ENCODE assay signal across 8 cellular contexts in genomic region chr20:45405566-45406259, GRCh38. TPM values are rescaled to one million over a fixed set of nuclear protein-coding genes. Genes with fewer than 3 reads are reported as not detected.
DNase-seq lines count a peak whose midpoint lies in the region; FAIRE-seq and TF ChIP-seq lines count a peak whose summit lies in the region.

No MANE protein-coding gene starts in this region.

- no TSS peak for BruUV-seq in Caco-2 (replicated peaks; lab: Mats Ljungman, UMichigan)

- H3K4me3 ChIP-seq in Caco-2 (ENCODE audit: low read depth, low read length) (peak overlapping the region; percentile 98), KMS-11 (IDR thresholded peaks at IDR 0.05; ENCODE audit: insufficient read depth, low read depth, low read length) (no peak overlapping the region), stomach smooth muscle (ENCODE audit: low read length in 2 of 2) (peak overlapping the region; percentile 77 to 91)

- peak overlapping the region; percentile 8; the same call in 1 of the 2 replicates for H3K4me2 ChIP-seq in KMS-11

- H3K9ac ChIP-seq in KMS-11: no peak overlapping the region
- H3K9ac ChIP-seq in stomach smooth muscle (ENCODE audit: low read length in 2 of 2): peak overlapping the region; percentile 87 to 91

- H3K9me3 ChIP-seq in Caco-2 (peaks cover 14% of the 10 kb centered on the region), stomach smooth muscle (ENCODE audit: control insufficient read depth in 2 of 2, low read length in 2 of 2) (no peaks in the 10 kb centered on the region)

- in situ Hi-C loops in T47D (cut with HindIII; ENCODE audit: low pct_unique_long_range_greater_than_20kb, low sequenced_read_pairs): no loop called here

- H3K36me3 Mint-ChIP-seq in Caco-2 (ENCODE audit: insufficient read depth, unreplicated experiment): peaks cover 13% of the 10 kb centered on the region

- peak overlapping the region; percentile 84 for H3K4me3 Mint-ChIP-seq in Caco-2 (ENCODE audit: unreplicated experiment)

- peaks cover 24% of the 10 kb centered on the region for H3K9me3 Mint-ChIP-seq in Caco-2 (ENCODE audit: unreplicated experiment)

- DNase-seq in Caco-2 (peak; percentile 35 to 46), T47D (ENCODE audit: low read depth in 1 of 2, low spot score in 1 of 2) (peak; percentile 33 to 44), NCI-H2107 treated with DMSO at 0.1 percent for 48 hours (lab: John Stamatoyannopoulos, UW; ENCODE audit: unreplicated experiment) (no peak), NCI-H774 (lab: John Stamatoyannopoulos, UW) (no peak), GM12891 (ENCODE audit: insufficient read length, low spot score) (no peak)

- peak overlapping the region; percentile 52 for H3K27ac Mint-ChIP-seq in Caco-2 (ENCODE audit: unreplicated experiment)

- TF ChIP-seq POLR2A in GM12891 (IDR thresholded peaks at IDR 0.05; ENCODE audit: low read depth, low read length): no peak

- peak overlapping the region; percentile 16; the same call in 1 of the 2 replicates for H2AFZ ChIP-seq in KMS-11 (ENCODE audit: low read depth)

- POLR2A ChIA-PET in Caco-2 (lab: Charles Lee): interaction anchor here (0.5 to 2.6 kb wide), 3 partner anchors 13 to 60 kb away, joined by 3 to 8 read pairs (median 4); partner anchors contain the start of gene SYS1

- no peaks in the 10 kb centered on the region for H3K27me3 Mint-ChIP-seq in Caco-2 (ENCODE audit: insufficient read depth, unreplicated experiment)

- intact Hi-C loops in Caco-2 (cut with micrococcal nuclease; ENCODE audit: unreplicated experiment): loop anchor here (1.0 kb wide), 1 partner anchor 11 kb away; the partner anchor contains the start of gene PIGT

- H3K27ac ChIP-seq in KMS-11: no peak overlapping the region
- H3K27ac ChIP-seq in layer of hippocampus (ENCODE audit: low read depth, low read length): peak overlapping the region; percentile 99
- peak overlapping the region; percentile 99 for H3K27ac ChIP-seq in stomach smooth muscle (ENCODE audit: low read length)

- H3K36me3 ChIP-seq in Caco-2 (ENCODE audit: control insufficient read depth, insufficient read depth, low read length) (peaks cover 2% of the 10 kb centered on the region; the same call in 1 of the 2 replicates), KMS-11 (ENCODE audit: insufficient read depth) (no peaks in the 10 kb centered on the region), stomach smooth muscle (ENCODE audit: control insufficient read depth in 2 of 2, insufficient read depth in 2 of 2, low read length in 2 of 2) (peaks cover 17 to 19% of the 10 kb centered on the region in 2 donors)

- TF ChIP-seq CTCF in Caco-2 (IDR thresholded peaks at IDR 0.05; ENCODE audit: insufficient read depth in 1 of 2, low read depth in 1 of 2, low read length in 1 of 2, severe bottlenecking in 1 of 2, unreplicated experiment in 1 of 2) (peak in 1 of 2 experiments; percentile 26), KMS-11 (conservative IDR thresholded peaks at IDR 0.05; ENCODE audit: low read depth, low read length) (no peak)

- no peaks in the 10 kb centered on the region for H4K20me1 ChIP-seq in KMS-11 (ENCODE audit: insufficient read depth)

- no peaks in the 10 kb centered on the region for H3K4me1 Mint-ChIP-seq in Caco-2 (ENCODE audit: low read depth, unreplicated experiment)

- H3K27me3 ChIP-seq in Caco-2 (replicated peaks; ENCODE audit: control insufficient read depth, insufficient read depth, low read length) (no peaks in the 10 kb centered on the region), KMS-11 (ENCODE audit: insufficient read depth, low read depth) (no peaks in the 10 kb centered on the region; the same call in 1 of the 2 replicates), layer of hippocampus (ENCODE audit: control insufficient read depth, insufficient read depth, low read length) (no peaks in the 10 kb centered on the region), stomach smooth muscle (ENCODE audit: control insufficient read depth in 1 of 2, insufficient read depth in 2 of 2, low read length in 2 of 2) (no peaks in the 10 kb centered on the region)

- H3K4me1 ChIP-seq in Caco-2 (no peaks in the 10 kb centered on the region), KMS-11 (ENCODE audit: low read depth, poor library complexity, severe bottlenecking) (no peaks in the 10 kb centered on the region), stomach smooth muscle (ENCODE audit: control insufficient read depth, insufficient read depth, low read length) (peaks cover 19% of the 10 kb centered on the region)

- FAIRE-seq in GM12891 (lab: Jason Lieb, UNC): no peak

- H3K79me2 ChIP-seq in KMS-11 (ENCODE audit: insufficient read depth, low read depth): no peaks in the 10 kb centered on the region

- CTCF ChIA-PET in Caco-2 (lab: Charles Lee): interaction anchor here (0.6 to 1.5 kb wide), 6 partner anchors 12 to 83 kb away, joined by 3 to 6 read pairs (median 5); no protein-coding TSS in a partner anchor

TF ChIP-seq in GM12891, 5 proteins besides CTCF, POLR2A, EP300 and RAD21:
- TF ChIP-seq POLR2AphosphoS5 (IDR thresholded peaks at IDR 0.05; ENCODE audit: low read depth, low read length) (no peak), TAF1 (IDR thresholded peaks at IDR 0.05; ENCODE audit: low read depth, low read length) (no peak), SPI1 (IDR thresholded peaks at IDR 0.05; ENCODE audit: low read depth, low read length) (no peak), POU2F2 (IDR thresholded peaks at IDR 0.05; ENCODE audit: low read depth, low read length) (no peak), PAX5 (IDR thresholded peaks at IDR 0.05; ENCODE audit: insufficient read depth, low read length, severe bottlenecking) (no peak)
TF ChIP-seq in GM12891: peak in this region for 0.

RNA-seq across cellular contexts. Expression of gene DBNDD2, which starts 2.4 kb away (rescaled TPM):
- total RNA-seq in Caco-2 (2022): 71.0 and 74.3 TPM in 2 replicates
- 1.7 TPM for polyA plus RNA-seq in GM12891 (2012; ENCODE audit: low read depth, missing spikeins)

RNA-seq across cellular contexts. Expression of gene PIGT, which starts 10.2 kb away (rescaled TPM):
- total RNA-seq in Caco-2 (2022): 239 and 259 TPM in 2 replicates
- polyA plus RNA-seq in GM12891 (2012; ENCODE audit: low read depth, missing spikeins): 26.8 TPM

RNA-seq across cellular contexts. Expression of gene TP53TG5, which starts 27.6 kb away (rescaled TPM):
- total RNA-seq in Caco-2 (2022): not detected in 2 replicates
- polyA plus RNA-seq in GM12891 (2012; ENCODE audit: low read depth, missing spikeins): 0.19 TPM

RNA-seq across cellular contexts. Expression of gene SYS1, which starts 42.8 kb away (rescaled TPM):
- 62.1 and 67.1 TPM in 2 replicates for total RNA-seq in Caco-2 (2022)
- 9.6 TPM for polyA plus RNA-seq in GM12891 (2012; ENCODE audit: low read depth, missing spikeins)

RNA-seq across cellular contexts. Expression of gene SDC4, which starts 57.5 kb away (rescaled TPM):
- total RNA-seq in Caco-2 (2022): 227 and 242 TPM in 2 replicates
- 2.7 TPM for polyA plus RNA-seq in GM12891 (2012; ENCODE audit: low read depth, missing spikeins)

Comparison
In these comparisons a context has a peak if more than half of its experiments do, and no peak if none do; other contexts are left out.
1. DNase-seq: peak in Caco-2 (2 of 2) and T47D (2 of 2); none in NCI-H2107 treated with DMSO at 0.1 percent for 48 hours (single experiment), NCI-H774 (single experiment) and GM12891 (single experiment).